ENCODE assay signal across 25 cellular contexts in the genomic region with DNA sequence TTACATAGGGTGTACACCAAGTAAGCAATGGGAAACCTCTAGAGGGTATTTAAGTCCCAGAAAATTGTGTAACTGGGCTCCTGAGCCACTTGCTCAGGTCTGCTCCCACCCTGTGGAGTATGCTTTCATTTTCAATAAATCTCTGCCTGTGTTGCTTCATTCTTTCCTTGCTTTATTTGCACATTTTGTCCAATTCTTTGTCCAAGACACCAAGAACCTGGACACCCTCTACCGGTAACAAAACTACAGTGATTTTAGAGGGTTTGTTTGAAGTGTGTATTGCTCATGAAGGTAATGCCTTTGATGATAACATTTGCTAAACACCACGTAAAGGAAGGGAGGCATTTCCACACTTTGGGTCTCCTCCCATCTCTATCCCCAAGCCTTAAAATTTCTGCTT. TPM values are rescaled to one million over a fixed set of nuclear protein-coding genes. Genes with fewer than 3 reads are reported as not detected.
"Had no signal": no experiment of that assay in that cellular context is flagged by ENCODE, and none has a peak within 500 bp of the region (broad histone marks: within the 10 kb centered on the region; RNA-seq: fewer than 3 reads in every experiment).

No MANE protein-coding gene starts in this region.

- H3K27ac ChIP-seq: adrenal gland, ascending aorta, brain microvascular endothelial cell, heart right ventricle, spleen, testis, vagina had no signal

- DNase-seq: activated naive CD4-positive, alpha-beta T cell; activated T-cell treated with anti-CD3 and anti-CD28 coated beads, Interleukin-2, amount 50 U/mL, for 1 hour; adrenal gland; brain microvascular endothelial cell; caudate nucleus; effector CD4-positive, alpha-beta T cell; erythroblast; foreskin fibroblast; heart right ventricle; kidney; natural killer cell; retina; spleen; stimulated activated CD4-positive, alpha-beta T cell treated with anti-CD3 and anti-CD28 coated beads, Interleukin-4, amount 100 ng/mL, for 1 hour; stimulated activated naive CD4-positive, alpha-beta T cell; testis had no signal

- ATAC-seq: activated T-helper 17 cell treated with anti-CD3 and anti-CD28 coated beads, Interleukin-2, amount 50 U/mL, for 72 hours; heart right ventricle; WTC11 had no signal

- H3K27me3 Mint-ChIP-seq: activated naive CD8-positive, alpha-beta T cell; activated T-helper 17 cell treated with anti-CD3 and anti-CD28 coated beads, Interleukin-2, amount 50 U/mL, for 72 hours; dendritic cell treated with granulocyte-macrophage colony-stimulating factor and Interleukin-4, amounts not matched to agents 40 ng/mL and 50 ng/mL, for 4 days; progenitor cell of endocrine pancreas had no signal

- H3K36me3 Mint-ChIP-seq: natural killer cell, type B pancreatic cell, WTC11 had no signal

- H3K9me3 Mint-ChIP-seq: dendritic cell treated with granulocyte-macrophage colony-stimulating factor and Interleukin-4, amounts not matched to agents 40 ng/mL and 50 ng/mL, for 4 days; natural killer cell; type B pancreatic cell; WTC11 had no signal

- H3K9me3 ChIP-seq: adrenal gland, ascending aorta, heart right ventricle, spleen, testis, vagina had no signal

- H3K4me3 Mint-ChIP-seq: activated naive CD8-positive, alpha-beta T cell; activated T-helper 17 cell treated with anti-CD3 and anti-CD28 coated beads, Interleukin-2, amount 50 U/mL, for 72 hours; dendritic cell treated with granulocyte-macrophage colony-stimulating factor and Interleukin-4, amounts not matched to agents 40 ng/mL and 50 ng/mL, for 4 days; natural killer cell; type B pancreatic cell; WTC11 had no signal

- H3K27ac Mint-ChIP-seq: activated naive CD8-positive, alpha-beta T cell; activated T-helper 17 cell treated with anti-CD3 and anti-CD28 coated beads, Interleukin-2, amount 50 U/mL, for 72 hours; dendritic cell treated with granulocyte-macrophage colony-stimulating factor and Interleukin-4, amounts not matched to agents 40 ng/mL and 50 ng/mL, for 4 days; natural killer cell; progenitor cell of endocrine pancreas; type B pancreatic cell; WTC11 had no signal

- H3K4me1 ChIP-seq: adrenal gland, ascending aorta, testis, vagina had no signal

- H3K4me3 ChIP-seq: adrenal gland, ascending aorta, heart right ventricle, lung, spleen, testis, vagina had no signal

- H3K36me3 ChIP-seq: adrenal gland, ascending aorta, brain microvascular endothelial cell, heart right ventricle, spleen, vagina had no signal

- H3K27me3 ChIP-seq: adrenal gland, ascending aorta, brain microvascular endothelial cell, spleen, testis, vagina had no signal

RNA-seq across cellular contexts. Expression of gene MYB, which starts 46.2 kb away (rescaled TPM):
- total RNA-seq: ascending aorta had no signal
